9 cellular contexts compared by ENCODE assay signal in the genomic region with DNA sequence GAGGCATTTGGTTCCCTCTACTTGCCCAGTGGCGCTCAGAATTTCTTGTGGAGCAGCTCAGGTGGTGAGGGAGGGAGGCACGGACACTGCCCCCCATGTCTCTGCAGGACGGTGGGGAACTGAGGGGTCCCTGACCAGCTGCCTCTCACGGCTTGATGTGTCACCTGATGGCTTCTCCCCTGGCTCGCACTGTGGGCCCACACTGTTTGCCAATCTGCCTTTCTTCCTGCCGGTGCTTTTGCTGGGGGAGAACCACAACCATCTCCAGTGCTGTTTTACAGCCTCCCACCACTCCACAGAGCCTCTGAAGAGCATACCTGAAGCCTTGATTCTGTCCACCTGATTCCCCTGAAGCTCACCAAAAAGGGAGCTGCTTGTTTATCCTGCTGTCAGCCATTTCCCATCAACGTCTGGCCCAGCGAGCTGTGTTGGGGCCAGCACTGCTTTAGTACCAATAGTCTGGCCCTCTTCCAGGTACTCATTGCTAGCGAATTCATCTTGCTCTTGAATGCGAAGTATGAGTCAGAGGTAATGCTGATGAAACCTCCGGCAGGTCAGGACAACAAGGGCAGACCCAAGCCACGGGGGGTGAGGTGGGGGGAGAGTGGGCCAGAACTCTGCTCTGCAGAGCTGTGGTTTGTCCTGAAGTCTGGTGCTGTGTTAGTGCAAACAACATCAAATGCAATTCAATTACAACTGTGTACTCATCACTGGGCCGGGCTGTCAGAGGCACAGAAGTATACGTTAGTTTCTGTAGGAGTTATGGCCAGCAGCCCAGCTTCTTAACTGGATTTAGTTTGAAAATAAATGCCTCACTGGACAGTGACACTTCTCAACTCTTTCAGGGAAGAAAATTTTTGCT.
DNase-seq lines count a peak whose midpoint lies in the region; ATAC-seq and TF ChIP-seq lines count a peak whose summit lies in the region.
"Had no signal": no experiment of that assay in that cellular context is flagged by ENCODE, and none has a peak within 500 bp of the region (broad histone marks: within the 10 kb centered on the region; RNA-seq: fewer than 3 reads in every experiment).

No MANE protein-coding gene starts in this region.

- peak; percentile 92 to 93 for ATAC-seq in lower lobe of right lung
- no peak for ATAC-seq in HG02852 (IDR thresholded peaks at IDR 0.05; ENCODE audit: unreplicated experiment)

- H3K36me3 ChIP-seq in lower lobe of right lung (no peaks in the 10 kb centered on the region), vagina (no peaks in the 10 kb centered on the region)

- intact Hi-C loops in lower lobe of right lung (cut with DNase I) (no loop called here), vagina (cut with DNase I) (no loop called here)

- DNase-seq in DMS53 (lab: John Stamatoyannopoulos, UW) = peak; percentile 90
- DNase-seq in NCI-H2107 (lab: John Stamatoyannopoulos, UW) = peak; percentile 82
- DNase-seq in chondrocyte (ENCODE audit: low spot score) = no peak
- DNase-seq in lower lobe of right lung = peak; percentile 72
- peak in 1 of 2 donors; percentile 93 for DNase-seq in vagina (ENCODE audit: extremely low spot score in 2 of 2)
- no peak for DNase-seq in NOMO-1 treated with DMSO at 0.1 percent for 48 hours (lab: John Stamatoyannopoulos, UW; ENCODE audit: unreplicated experiment)
- DNase-seq in Kasumi-1 (lab: John Stamatoyannopoulos, UW) = no peak

- H3K4me1 ChIP-seq in lower lobe of right lung (peaks cover 27% of the 10 kb centered on the region), vagina (peaks cover 35% of the 10 kb centered on the region)

- H3K27ac ChIP-seq in lower lobe of right lung (peak overlapping the region; percentile 67), vagina (peak overlapping the region; percentile 41)

- peak overlapping the region; percentile 5 for H3K4me3 Mint-ChIP-seq in chondrocyte (ENCODE audit: unreplicated experiment)
- H3K4me3 Mint-ChIP-seq: dendritic cell treated with granulocyte-macrophage colony-stimulating factor and Interleukin-4, amounts not matched to agents 40 ng/mL and 50 ng/mL, for 4 days had no signal

- H3K27me3 ChIP-seq in lower lobe of right lung (ENCODE audit: low read depth) (no peaks in the 10 kb centered on the region), vagina (no peaks in the 10 kb centered on the region)

- no peak overlapping the region for H3K4me3 ChIP-seq in lower lobe of right lung
- no peak overlapping the region for H3K4me3 ChIP-seq in vagina

- H3K9me3 ChIP-seq in lower lobe of right lung (no peaks in the 10 kb centered on the region), vagina (no peaks in the 10 kb centered on the region)

- peaks cover 64% of the 10 kb centered on the region for H3K4me1 Mint-ChIP-seq in chondrocyte (ENCODE audit: low read depth)

- H3K27me3 Mint-ChIP-seq in chondrocyte (ENCODE audit: low read depth) = no peaks in the 10 kb centered on the region

- H3K9me3 Mint-ChIP-seq in chondrocyte (ENCODE audit: low read depth) = peaks cover 5% of the 10 kb centered on the region

- peaks cover 2% of the 10 kb centered on the region for H3K36me3 Mint-ChIP-seq in chondrocyte (ENCODE audit: low read depth)

- H3K27ac Mint-ChIP-seq in chondrocyte (ENCODE audit: unreplicated experiment) = peak overlapping the region; percentile 95
- H3K27ac Mint-ChIP-seq: dendritic cell treated with granulocyte-macrophage colony-stimulating factor and Interleukin-4, amounts not matched to agents 40 ng/mL and 50 ng/mL, for 4 days had no signal

- no peak for TF ChIP-seq POLR2A in vagina (IDR thresholded peaks at IDR 0.05)

- TF ChIP-seq CTCF in chondrocyte (IDR thresholded peaks at IDR 0.05) = no peak
- no peak for TF ChIP-seq CTCF in lower lobe of right lung (IDR thresholded peaks at IDR 0.05)
- TF ChIP-seq CTCF in vagina (IDR thresholded peaks at IDR 0.05) = no peak

Comparison
In these comparisons a context has a peak if more than half of its experiments do, and no peak if none do; other contexts are left out.
1. DNase-seq: peak in DMS53 (single experiment), NCI-H2107 (single experiment) and lower lobe of right lung (single experiment); none in chondrocyte (single experiment), NOMO-1 treated with DMSO at 0.1 percent for 48 hours (single experiment) and Kasumi-1 (0 of 2).